In the genomic region with DNA sequence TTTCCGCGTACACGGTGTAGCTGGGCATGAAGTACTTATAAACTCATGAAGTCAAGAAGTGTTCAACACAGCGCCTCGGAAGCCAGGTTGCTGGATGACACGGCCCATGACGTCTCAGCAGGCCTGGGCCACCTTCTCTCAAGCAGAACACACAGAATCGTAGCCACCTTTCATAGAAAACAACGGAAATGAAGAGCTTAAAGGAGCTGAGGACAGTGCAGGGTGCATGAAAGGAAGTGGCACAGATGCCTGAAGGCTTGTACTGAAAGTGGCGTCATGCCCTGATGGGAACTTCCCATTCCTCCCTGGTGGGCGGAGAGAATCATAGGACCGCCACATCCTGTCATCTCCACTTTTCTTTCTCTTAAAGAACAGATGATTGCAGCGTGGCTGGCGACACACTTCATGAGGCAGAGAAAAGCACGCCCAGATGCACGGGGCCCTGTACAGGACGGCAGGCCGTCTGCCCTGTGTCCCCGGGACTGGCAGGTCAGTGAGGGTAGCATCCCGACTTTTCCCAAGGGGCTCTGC, we compare ENCODE assay signal across 8 cellular contexts. TPM values are rescaled to one million over a fixed set of nuclear protein-coding genes. Genes with fewer than 3 reads are reported as not detected.
DNase-seq lines count a peak whose midpoint lies in the region; FAIRE-seq and TF ChIP-seq lines count a peak whose summit lies in the region.

No MANE protein-coding gene starts in this region.

- H3K4me1 Mint-ChIP-seq in HFFc6 (ENCODE audit: low read depth) = peaks cover 10% of the 10 kb centered on the region
- H3K4me1 Mint-ChIP-seq in activated naive CD4-positive, alpha-beta T cell treated with anti-CD3 and anti-CD28 coated beads for 36 hours (ENCODE audit: low read depth) = peaks cover 9% of the 10 kb centered on the region

- no peaks in the 10 kb centered on the region for H3K9me3 Mint-ChIP-seq in HFFc6
- H3K9me3 Mint-ChIP-seq in activated naive CD4-positive, alpha-beta T cell treated with anti-CD3 and anti-CD28 coated beads for 36 hours = no peaks in the 10 kb centered on the region

- peaks cover 9% of the 10 kb centered on the region; the same call in 1 of the 2 replicates for H3K36me3 Mint-ChIP-seq in HFFc6 (ENCODE audit: low read depth)
- peaks cover 2% of the 10 kb centered on the region for H3K36me3 Mint-ChIP-seq in activated naive CD4-positive, alpha-beta T cell treated with anti-CD3 and anti-CD28 coated beads for 36 hours (ENCODE audit: low read depth)

- POLR2A ChIA-PET in OCI-LY7 (lab: Charles Lee) (interaction anchor here (0.5 to 1.2 kb wide), 2 partner anchors 13 to 1412 kb away, joined by 3 read pairs; no protein-coding TSS in a partner anchor), HEK293T (lab: Yijun Ruan, JAX) (no interaction called here)

- H3K4me1 ChIP-seq in OCI-LY7 (ENCODE audit: insufficient read depth, low read length, poor library complexity, severe bottlenecking) = peaks cover 17% of the 10 kb centered on the region

- no peak for TF ChIP-seq CTCF in HFFc6 (IDR thresholded peaks at IDR 0.05)
- TF ChIP-seq CTCF in OCI-LY7 (conservative IDR thresholded peaks at IDR 0.05; ENCODE audit: low read length) = no peak

- peak overlapping the region; percentile 59; the same call in 1 of the 2 replicates for H3K4me3 Mint-ChIP-seq in HFFc6
- peak overlapping the region; percentile 76 for H3K4me3 Mint-ChIP-seq in activated naive CD4-positive, alpha-beta T cell treated with anti-CD3 and anti-CD28 coated beads for 36 hours

- intact Hi-C loops in OCI-LY7 (cut with micrococcal nuclease; ENCODE audit: unreplicated experiment) = loop anchor here (1.0 to 2.0 kb wide), 2 partner anchors 29 to 102 kb away; no protein-coding TSS in a partner anchor
- intact Hi-C loops in activated naive CD4-positive, alpha-beta T cell treated with anti-CD3 and anti-CD28 coated beads for 36 hours (cut with micrococcal nuclease) = loop anchor here (1.0 to 2.0 kb wide), 8 partner anchors 12 to 557 kb away; partner anchors contain the start of gene HDAC4
- intact Hi-C loops in posterior vena cava (cut with DNase I) = no loop called here

- H3K9me3 ChIP-seq in OCI-LY7 (ENCODE audit: low read length) = no peaks in the 10 kb centered on the region

- no peaks in the 10 kb centered on the region for H3K27me3 Mint-ChIP-seq in HFFc6 (ENCODE audit: insufficient read depth)
- H3K27me3 Mint-ChIP-seq in activated naive CD4-positive, alpha-beta T cell treated with anti-CD3 and anti-CD28 coated beads for 36 hours (ENCODE audit: low read depth) = no peaks in the 10 kb centered on the region

- DNase-seq in GM12892 (ENCODE audit: insufficient read length) (peak; percentile 68), HFFc6 (peak; percentile 66), OCI-LY7 (ENCODE audit: low spot score) (peak; percentile 73), posterior vena cava (ENCODE audit: low spot score) (peak; percentile 82), OCI-M2 (lab: John Stamatoyannopoulos, UW; ENCODE audit: unreplicated experiment) (no peak), HEK293T (ENCODE audit: extremely low spot score) (no peak), KG1 (lab: John Stamatoyannopoulos, UW) (no peak)
- peak; percentile 95 for DNase-seq in activated naive CD4-positive, alpha-beta T cell treated with anti-CD3 and anti-CD28 coated beads for 36 hours

- H3K4me3 ChIP-seq in OCI-LY7 (ENCODE audit: low read depth, low read length, poor library complexity, severe bottlenecking) = no peak overlapping the region

- H3K27ac ChIP-seq in OCI-LY7 (ENCODE audit: low read depth, low read length, poor library complexity, severe bottlenecking) = no peak overlapping the region

- FAIRE-seq in GM12892 (lab: Jason Lieb, UNC) = peak; percentile 95

- no peaks in the 10 kb centered on the region for H3K79me2 ChIP-seq in OCI-LY7 (ENCODE audit: insufficient read depth, low read depth, low read length)

- no TSS peak for BruUV-seq in OCI-LY7 (replicated peaks; lab: Mats Ljungman, UMichigan)

- TF ChIP-seq POLR2A in GM12892 (IDR thresholded peaks at IDR 0.05; ENCODE audit: low read depth, low read length) = no peak

- CTCF ChIA-PET in OCI-LY7 (lab: Charles Lee; ENCODE audit: unreplicated experiment) = no interaction called here
- CTCF ChIA-PET in activated naive CD4-positive, alpha-beta T cell treated with anti-CD3 and anti-CD28 coated beads for 36 hours (lab: Charles Lee) = interaction anchor here (1.0 to 2.2 kb wide), 2 partner anchors 11 to 105 kb away, joined by 3 to 14 read pairs; no protein-coding TSS in a partner anchor
- CTCF ChIA-PET in HEK293T (lab: Yijun Ruan, JAX) = no interaction called here

- H4K20me1 ChIP-seq in OCI-LY7 (ENCODE audit: insufficient read depth, low read length) = no peaks in the 10 kb centered on the region

- H3K36me3 ChIP-seq in OCI-LY7 (ENCODE audit: insufficient read depth, low read length) = no peaks in the 10 kb centered on the region

- peak overlapping the region; percentile 80 for H3K27ac Mint-ChIP-seq in HFFc6
- H3K27ac Mint-ChIP-seq in activated naive CD4-positive, alpha-beta T cell treated with anti-CD3 and anti-CD28 coated beads for 36 hours = peak overlapping the region; percentile 89

- no peaks in the 10 kb centered on the region for H3K9me2 ChIP-seq in OCI-LY7 (ENCODE audit: insufficient read depth, low read length)

- no peak overlapping the region for H2AFZ ChIP-seq in OCI-LY7 (ENCODE audit: low read length)

- H3K4me2 ChIP-seq in OCI-LY7 (ENCODE audit: low read length) = peak overlapping the region; percentile 53

TF ChIP-seq in HEK293T, 16 proteins besides CTCF, POLR2A, EP300 and RAD21:
- no peak for TF ChIP-seq FOXK2 (IDR thresholded peaks at IDR 0.05)
- TF ChIP-seq LEF1 (IDR thresholded peaks at IDR 0.05; ENCODE audit: borderline replicate concordance) = no peak
- TF ChIP-seq ELF4 (IDR thresholded peaks at IDR 0.05) = no peak
- no peak for TF ChIP-seq ZNF384 (IDR thresholded peaks at IDR 0.05)
- TF ChIP-seq TARDBP (IDR thresholded peaks at IDR 0.05) = no peak
- no peak for TF ChIP-seq NFRKB (IDR thresholded peaks at IDR 0.05)
- no peak for TF ChIP-seq SP1 (IDR thresholded peaks at IDR 0.05)

RNA-seq across cellular contexts. Expression of gene HDAC4, which starts 31.1 kb away (rescaled TPM):
- 4.6 TPM for polyA plus RNA-seq in GM12892 (2012; ENCODE audit: missing spikeins)
- 10 to 100 TPM in 3 of 6 experiments, 1 to 10 TPM in 3; 7.4 to 13.0 (median 9.5) TPM for total RNA-seq in HFFc6 (2021; fragmentation: NEBNext Ultra II Directional; extraction: Animal tissue kit (Norgen Biotek cat#: 25700))
- total RNA-seq in OCI-LY7 (2014; rRNA removed; shearing (Covaris generic)) = 7.7 and 10.2 TPM in 2 replicates
- total RNA-seq in OCI-LY7 (2022) (16.3 and 20.6 TPM in 2 replicates), posterior vena cava (10 to 100 TPM; 47.6 to 66.9 TPM)
- total RNA-seq in activated naive CD4-positive, alpha-beta T cell treated with anti-CD3 and anti-CD28 coated beads for 36 hours = 10 to 100 TPM; 32.0 to 35.6 TPM

Comparison
In these comparisons a context has a peak if more than half of its experiments do, and no peak if none do; other contexts are left out.
1. DNase-seq: peak in GM12892 (single experiment), HFFc6 (single experiment), OCI-LY7 (single experiment), activated naive CD4-positive, alpha-beta T cell treated with anti-CD3 and anti-CD28 coated beads for 36 hours (single experiment) and posterior vena cava (single experiment); none in OCI-M2 (single experiment), HEK293T (single experiment) and KG1 (single experiment).
2. intact Hi-C loops: an anchor here in OCI-LY7 (1.0 to 2.0 kb wide) and activated naive CD4-positive, alpha-beta T cell treated with anti-CD3 and anti-CD28 coated beads for 36 hours (1.0 to 2.0 kb wide); none called in posterior vena cava.